Comparison of ENCODE assay signal across 20 cellular contexts in genomic region chr15:67590191-67590590, GRCh38. TPM values are rescaled to one million over a fixed set of nuclear protein-coding genes. Genes with fewer than 3 reads are reported as not detected.
DNase-seq lines count a peak whose midpoint lies in the region; ATAC-seq, FAIRE-seq and TF ChIP-seq lines count a peak whose summit lies in the region.
"Had no signal": no experiment of that assay in that cellular context is flagged by ENCODE, and none has a peak within 500 bp of the region (broad histone marks: within the 10 kb centered on the region; RNA-seq: fewer than 3 reads in every experiment).

No MANE protein-coding gene starts in this region.

- TF ChIP-seq EP300 in HepG2 (IDR thresholded peaks at IDR 0.05; ENCODE audit: low read depth in 2 of 2, low read length in 2 of 2) (no peak), HepG2 (CRISPR knock-in tag; IDR thresholded peaks at IDR 0.05; ENCODE audit: borderline replicate concordance) (no peak)

- no peak for DNase-seq in HepG2 (ENCODE audit: low spot score)
- DNase-seq in right lobe of liver: no peak
- DNase-seq in nephron progenitor cell: peak; percentile 19
- DNase-seq in right atrium auricular region (ENCODE audit: low spot score): no peak
- DNase-seq: AML-193; Caco-2; Calu3; CD4-positive, alpha-beta T cell; CD8-positive, alpha-beta T cell; DMS79 treated with DMSO at 0.1 percent for 48 hours; GF-D8 had no signal

- POLR2A ChIA-PET in HepG2 (lab: Yijun Ruan, JAX): no interaction called here

- H3K27me3 Mint-ChIP-seq in nephron progenitor cell (ENCODE audit: low read depth, poor library complexity): no peaks in the 10 kb centered on the region
- H3K27me3 Mint-ChIP-seq: B cell; CD4-positive, alpha-beta T cell had no signal

- H3K4me2 ChIP-seq in HepG2 (ENCODE audit: low read depth, low read length): no peak overlapping the region
- H3K4me2 ChIP-seq: A549; BLaER1 treated with 17β-estradiol and CSF1 and Interleukin-3, amounts not matched to agents 10 nM and 100 nM had no signal

- intact Hi-C loops in HepG2 (cut with micrococcal nuclease; ENCODE audit: unreplicated experiment) (no loop called here), right lobe of liver (cut with DNase I) (no loop called here)

- H3K36me3 ChIP-seq in HepG2 (replicated peaks in 1 of 2; ENCODE audit: control insufficient read depth in 1 of 2, insufficient read depth in 2 of 2, low read length in 2 of 2) (peaks cover 0 to 31% of the 10 kb centered on the region in 2 experiments; a peak in 1 of 5 replicates), right lobe of liver (peaks cover 0 to 17% (median 5%) of the 10 kb centered on the region in 4 donors), right atrium auricular region (peaks cover 31% of the 10 kb centered on the region)

- no peak for FAIRE-seq in HepG2 (lab: Jason Lieb, UNC)
- FAIRE-seq: A549, D721Med, G401.6, GM12891 had no signal

- H3K27me3 ChIP-seq in HepG2 (ENCODE audit: control insufficient read depth in 1 of 2, insufficient read depth in 2 of 2, low read length in 2 of 2) (no peaks in the 10 kb centered on the region), right lobe of liver (no peaks in the 10 kb centered on the region), right atrium auricular region (no peaks in the 10 kb centered on the region)
- H3K27me3 ChIP-seq: BLaER1 treated with 17β-estradiol and CSF1 and Interleukin-3, amounts not matched to agents 10 nM and 100 nM had no signal

- H3K27ac ChIP-seq in HepG2 (ENCODE audit: extremely low read length, insufficient read depth, low read length): no peak overlapping the region
- no peak overlapping the region for H3K27ac ChIP-seq in right lobe of liver
- H3K27ac ChIP-seq in right atrium auricular region: no peak overlapping the region
- H3K27ac ChIP-seq: 22Rv1; A549; BLaER1 treated with 17β-estradiol and CSF1 and Interleukin-3, amounts not matched to agents 10 nM and 100 nM; C4-2B had no signal

- H3K27ac Mint-ChIP-seq in nephron progenitor cell: no peak overlapping the region
- H3K27ac Mint-ChIP-seq: B cell; CD4-positive, alpha-beta T cell; CD8-positive, alpha-beta T cell had no signal

- no peaks in the 10 kb centered on the region for H3K4me1 ChIP-seq in HepG2 (ENCODE audit: insufficient read depth, low read length)
- H3K4me1 ChIP-seq in right lobe of liver: no peaks in the 10 kb centered on the region
- no peaks in the 10 kb centered on the region for H3K4me1 ChIP-seq in right atrium auricular region
- H3K4me1 ChIP-seq: A549; BLaER1 treated with 17β-estradiol and CSF1 and Interleukin-3, amounts not matched to agents 10 nM and 100 nM; Caco-2 had no signal

- TF ChIP-seq CTCF in HepG2 (CRISPR knock-in tag; IDR thresholded peaks at IDR 0.05) (no peak), right lobe of liver (IDR thresholded peaks at IDR 0.05) (no peak), nephron progenitor cell (IDR thresholded peaks at IDR 0.05) (no peak), right atrium auricular region (IDR thresholded peaks at IDR 0.05) (no peak)

- no peak for TF ChIP-seq RAD21 in HepG2 (CRISPR knock-in tag; IDR thresholded peaks at IDR 0.05)

- peaks cover 33% of the 10 kb centered on the region for H3K36me3 Mint-ChIP-seq in nephron progenitor cell (ENCODE audit: low read depth)

- 89% methylated on average over 3 of the region's 3 CpGs for WGBS in HepG2 (ENCODE audit: low lambda C conversion rate)
- 100% methylated on average over 3 of the region's 3 CpGs for WGBS in right lobe of liver (ENCODE audit: insufficient coverage, low coverage, low lambda C conversion rate, missing lambda C conversion rate)

- H3K4me3 ChIP-seq in HepG2 (replicated peaks in 1 of 3; ENCODE audit: insufficient read depth in 1 of 3, low read depth in 2 of 3, low read length in 3 of 3) (no peak overlapping the region), right lobe of liver (no peak overlapping the region), right atrium auricular region (no peak overlapping the region)
- H3K4me3 ChIP-seq: A549; BLaER1 treated with 17β-estradiol and CSF1 and Interleukin-3, amounts not matched to agents 10 nM and 100 nM had no signal

- in situ Hi-C loops in HepG2 (cut with HindIII; ENCODE audit: extremely low pct_ligation_motif_present, low pct_unique_long_range_greater_than_20kb): no loop called here

- no peaks in the 10 kb centered on the region for H3K9me3 Mint-ChIP-seq in nephron progenitor cell
- H3K9me3 Mint-ChIP-seq: CD4-positive, alpha-beta T cell; CD8-positive, alpha-beta T cell had no signal

- H3K9me3 ChIP-seq in HepG2 (ENCODE audit: low read length) (no peaks in the 10 kb centered on the region), right lobe of liver (no peaks in the 10 kb centered on the region), right atrium auricular region (no peaks in the 10 kb centered on the region)
- H3K9me3 ChIP-seq: A549; BLaER1 treated with 17β-estradiol and CSF1 and Interleukin-3, amounts not matched to agents 10 nM and 100 nM; Caco-2 had no signal

- TF ChIP-seq POLR2A in HepG2 (IDR thresholded peaks at IDR 0.05; ENCODE audit: insufficient read depth in 1 of 2, low read depth in 2 of 2, low read length in 2 of 2): no peak
- no peak for TF ChIP-seq POLR2A in right lobe of liver (IDR thresholded peaks at IDR 0.05)

- H4K20me1 ChIP-seq in HepG2 (ENCODE audit: insufficient read depth, low read length): no peaks in the 10 kb centered on the region
- H4K20me1 ChIP-seq: BLaER1 treated with 17β-estradiol and CSF1 and Interleukin-3, amounts not matched to agents 10 nM and 100 nM had no signal

- BruUV-seq in HepG2 (replicated peaks; lab: Mats Ljungman, UMichigan): no TSS peak

- peaks cover 75% of the 10 kb centered on the region for H3K4me1 Mint-ChIP-seq in nephron progenitor cell
- H3K4me1 Mint-ChIP-seq: B cell had no signal

- H3K79me2 ChIP-seq in HepG2 (ENCODE audit: insufficient read depth, low read length): no peaks in the 10 kb centered on the region

- no peak overlapping the region for H3K4me3 Mint-ChIP-seq in nephron progenitor cell
- H3K4me3 Mint-ChIP-seq: B cell; CD4-positive, alpha-beta T cell; CD8-positive, alpha-beta T cell had no signal

- no peak overlapping the region for H2AFZ ChIP-seq in HepG2 (ENCODE audit: low read length)

- CTCF ChIA-PET in HepG2 (lab: Yijun Ruan, JAX; ENCODE audit: low intra/inter-chr PET ratio, low total read pairs): no interaction called here

- no peak for ATAC-seq in HepG2
- no peak for ATAC-seq in right lobe of liver
- ATAC-seq in GM18907 (IDR thresholded peaks at IDR 0.05; ENCODE audit: unreplicated experiment): no peak
- ATAC-seq: A549; CD8-positive, alpha-beta T cell had no signal

- H3K9ac ChIP-seq in HepG2 (ENCODE audit: insufficient read depth, low read depth, low read length): no peak overlapping the region
- H3K9ac ChIP-seq: BLaER1 treated with 17β-estradiol and CSF1 and Interleukin-3, amounts not matched to agents 10 nM and 100 nM had no signal

TF ChIP-seq in HepG2, 621 proteins besides CTCF, POLR2A, EP300 and RAD21:
- no peak for TF ChIP-seq HIC2 (CRISPR knock-in tag; IDR thresholded peaks at IDR 0.05; ENCODE audit: low read depth)
- peak; percentile 62 for TF ChIP-seq HNRNPK (IDR thresholded peaks at IDR 0.05; ENCODE audit: low read depth, low read length, poor library complexity, severe bottlenecking)
- no peak for TF ChIP-seq NCOA5 (CRISPR knock-in tag; IDR thresholded peaks at IDR 0.05)

RNA-seq across cellular contexts. Expression of gene MAP2K5, which starts 47.7 kb away (rescaled TPM):
- 4.3 and 6.3 TPM in 2 replicates for total RNA-seq in HepG2 (2016; rRNA removed; fragmentation: Illumina TruSeq; extraction: Trizol)
- 8.3 and 9.2 TPM in 2 replicates for total RNA-seq in HepG2 (2016; cell fraction: cytosol; rRNA removed; fragmentation: Illumina TruSeq; extraction: Trizol; ENCODE audit: low read depth)
- total RNA-seq in HepG2 (2016; cell fraction: insoluble cytoplasmic fraction; rRNA removed; fragmentation: Illumina TruSeq; extraction: Trizol): 3.3 and 5.6 TPM in 2 replicates
- total RNA-seq in HepG2 (2016; cell fraction: membrane; rRNA removed; fragmentation: Illumina TruSeq; extraction: Trizol): 5.7 and 7.1 TPM in 2 replicates
- total RNA-seq in HepG2 (2016; cell fraction: nucleus; rRNA removed; fragmentation: Illumina TruSeq; extraction: Trizol): 7.3 and 10.3 TPM in 2 replicates
- polyA plus RNA-seq in HepG2 (2011; rRNA removed): 3.2 and 4.0 TPM in 2 replicates
- polyA plus RNA-seq in HepG2 (2011; cell fraction: cytosol; rRNA removed): 2.4 and 2.5 TPM in 2 replicates
- polyA plus RNA-seq in HepG2 (2011; cell fraction: nucleus; rRNA removed): 8.1 and 8.7 TPM in 2 replicates
- 12.6 and 13.6 TPM in 2 replicates for polyA plus RNA-seq in HepG2 (2012)
- 3.4 and 3.9 TPM in 2 replicates for polyA plus RNA-seq in HepG2 (2016; cell fraction: cytosol; fragmentation: Illumina TruSeq; extraction: Trizol; ENCODE audit: low read depth)
- 10.6 and 10.7 TPM in 2 replicates for polyA plus RNA-seq in HepG2 (2016; cell fraction: insoluble cytoplasmic fraction; fragmentation: Illumina TruSeq; extraction: Trizol; ENCODE audit: low read depth)
- 7.3 TPM in 2 replicates for polyA plus RNA-seq in HepG2 (2016; cell fraction: membrane; fragmentation: Illumina TruSeq; extraction: Trizol; ENCODE audit: low read depth)
- 9.9 and 12.6 TPM in 2 replicates for polyA plus RNA-seq in HepG2 (2016; cell fraction: nucleus; fragmentation: Illumina TruSeq; extraction: Trizol; ENCODE audit: insufficient read depth, low read depth)
- polyA minus RNA-seq in HepG2 (2011; rRNA and poly(A)+ RNA removed; ENCODE audit: low replicate concordance): 7.5 and 17.7 TPM in 2 replicates
- 4.9 and 7.3 TPM in 2 replicates for polyA minus RNA-seq in HepG2 (2011; cell fraction: cytosol; rRNA and poly(A)+ RNA removed)
- 24.7 and 28.5 TPM in 2 replicates for polyA minus RNA-seq in HepG2 (2011; cell fraction: nucleus; rRNA and poly(A)+ RNA removed)
- total RNA-seq in right lobe of liver: 10 to 100 TPM in 1 of 6 experiments, 1 to 10 TPM in 5; 5.0 to 11.6 (median 8.8) TPM
- 1 to 10 TPM; 5.8 to 6.7 TPM for total RNA-seq in right atrium auricular region
